Comparison of ENCODE assay signal across 21 cellular contexts in genomic region chr2:130264501-130264900, GRCh38.
"Had no signal": no experiment of that assay in that cellular context is flagged by ENCODE, and none has a peak within 500 bp of the region (broad histone marks: within the 10 kb centered on the region; RNA-seq: fewer than 3 reads in every experiment).

No MANE protein-coding gene starts in this region.

- H3K27ac ChIP-seq: KMS-11 had no signal

- H3K9me3 Mint-ChIP-seq: IgD-negative memory B cell had no signal

- H3K4me3 Mint-ChIP-seq: IgD-negative memory B cell had no signal

- FAIRE-seq: K562, RCC 7860 had no signal

- H3K4me1 Mint-ChIP-seq: IgD-negative memory B cell had no signal

- H3K9ac ChIP-seq: KMS-11, SK-N-SH had no signal

- H3K27ac Mint-ChIP-seq: IgD-negative memory B cell had no signal

- ATAC-seq: K562 had no signal

- H3K9me3 ChIP-seq: SK-N-SH had no signal

- DNase-seq: Kasumi-1, MM.1S, NCI-H1092 treated with DMSO at 0.1 percent for 48 hours, NCI-H1436, NCI-H187, NCI-H2029, NCI-H2081 treated with DMSO at 0.1 percent for 48 hours, NCI-H2171, NCI-H226, NCI-H446, NCI-H510A, NCI-H524 treated with DMSO at 0.1 percent for 48 hours, NCI-H69, NCI-H774, Right ventricle myocardium superior, RPMI8226, SK-N-SH had no signal

- H3K4me2 ChIP-seq: KMS-11, SK-N-SH had no signal

- H3K4me3 ChIP-seq: K562 had no signal
